1 cellular context compared by ENCODE assay signal in the genomic region with DNA sequence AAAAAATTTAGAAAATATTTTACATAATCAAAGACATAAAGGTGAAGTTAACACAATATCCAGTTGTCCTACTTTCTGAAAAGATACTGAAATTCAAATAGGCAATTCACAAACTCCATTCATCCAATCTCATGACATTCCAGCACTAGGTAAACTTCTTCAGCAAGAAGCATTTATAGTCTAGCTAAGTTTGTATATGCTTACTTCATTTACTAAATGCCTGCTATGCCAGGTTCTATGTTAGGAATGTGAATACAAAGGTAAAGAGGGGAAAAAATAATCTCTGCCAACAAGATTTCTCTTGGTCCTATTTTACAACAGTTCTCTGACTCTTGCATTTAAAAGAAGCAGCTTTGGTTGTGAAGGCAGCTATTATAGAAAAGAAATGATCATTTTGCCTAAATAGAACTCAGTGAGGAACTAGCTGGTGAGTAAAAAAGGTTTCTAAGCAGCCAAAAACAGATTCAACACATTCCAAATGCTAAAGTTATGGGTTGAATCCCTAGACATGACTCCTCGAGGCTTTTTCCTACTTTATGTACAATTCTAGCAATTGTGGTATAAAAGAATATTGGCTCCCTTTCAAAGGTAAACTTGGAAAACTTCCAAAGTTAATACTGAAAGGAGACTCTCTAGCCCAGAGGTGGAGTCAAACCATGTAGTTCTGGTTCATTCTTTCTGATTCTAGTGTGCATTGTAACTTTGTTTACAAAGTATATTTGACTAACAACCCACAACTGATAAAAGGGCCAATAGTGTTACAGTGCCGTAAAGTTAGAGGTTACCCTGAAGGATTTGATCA.
TF ChIP-seq lines count a peak whose summit lies in the region.

No MANE protein-coding gene starts in this region.

TF ChIP-seq in HEK293T, 16 proteins besides CTCF, POLR2A, EP300 and RAD21 (continued from another document):
- TF ChIP-seq FOXM1 (IDR thresholded peaks at IDR 0.05; ENCODE audit: borderline replicate concordance) (no peak), ZNF384 (IDR thresholded peaks at IDR 0.05) (no peak), SUZ12 (IDR thresholded peaks at IDR 0.05) (no peak), ARNT (IDR thresholded peaks at IDR 0.05) (no peak), NFRKB (IDR thresholded peaks at IDR 0.05) (no peak), LEF1 (IDR thresholded peaks at IDR 0.05; ENCODE audit: borderline replicate concordance) (no peak), FOXK2 (IDR thresholded peaks at IDR 0.05) (no peak), SP1 (IDR thresholded peaks at IDR 0.05) (no peak), BHLHE40 (IDR thresholded peaks at IDR 0.05; ENCODE audit: borderline replicate concordance) (no peak), CTBP1 (IDR thresholded peaks at IDR 0.05; ENCODE audit: borderline replicate concordance) (no peak), FOXA1 (IDR thresholded peaks at IDR 0.05) (no peak), L3MBTL2 (conservative IDR thresholded peaks at IDR 0.05) (no peak), HDGF (IDR thresholded peaks at IDR 0.05; ENCODE audit: borderline replicate concordance) (no peak)
- TF ChIP-seq, protein P1, sequence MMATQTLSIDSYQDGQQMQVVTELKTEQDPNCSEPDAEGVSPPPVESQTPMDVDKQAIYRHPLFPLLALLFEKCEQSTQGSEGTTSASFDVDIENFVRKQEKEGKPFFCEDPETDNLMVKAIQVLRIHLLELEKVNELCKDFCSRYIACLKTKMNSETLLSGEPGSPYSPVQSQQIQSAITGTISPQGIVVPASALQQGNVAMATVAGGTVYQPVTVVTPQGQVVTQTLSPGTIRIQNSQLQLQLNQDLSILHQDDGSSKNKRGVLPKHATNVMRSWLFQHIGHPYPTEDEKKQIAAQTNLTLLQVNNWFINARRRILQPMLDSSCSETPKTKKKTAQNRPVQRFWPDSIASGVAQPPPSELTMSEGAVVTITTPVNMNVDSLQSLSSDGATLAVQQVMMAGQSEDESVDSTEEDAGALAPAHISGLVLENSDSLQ (IDR thresholded peaks at IDR 0.05) = no peak
